ENCODE assay signal across 9 cellular contexts in the genomic region with DNA sequence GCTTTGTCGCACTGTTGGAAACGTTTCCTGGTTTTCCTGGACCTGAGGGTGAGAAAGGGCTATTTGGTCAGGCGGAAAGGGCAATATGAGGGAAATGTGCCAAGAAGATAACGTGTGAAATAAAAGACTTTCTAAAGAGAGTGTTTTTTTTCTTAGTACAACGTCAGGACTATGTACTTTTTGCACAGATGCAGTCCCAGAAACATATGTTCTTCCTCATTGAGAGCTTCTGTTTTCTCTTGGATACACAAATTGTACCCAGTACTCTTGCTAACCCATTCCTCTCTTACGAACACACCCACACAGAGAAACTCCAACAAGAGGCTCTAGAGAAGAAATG. TPM values are rescaled to one million over a fixed set of nuclear protein-coding genes. Genes with fewer than 3 reads are reported as not detected.
A peak's percentile ranks its signal among the peaks of the same experiment; 100 is the strongest.
DNase-seq lines count a peak whose midpoint lies in the region; ATAC-seq and TF ChIP-seq lines count a peak whose summit lies in the region.
"Had no signal": no experiment of that assay in that cellular context is flagged by ENCODE, and none has a peak within 500 bp of the region (broad histone marks: within the 10 kb centered on the region; RNA-seq: fewer than 3 reads in every experiment).

No MANE protein-coding gene starts in this region.

- H3K27me3 ChIP-seq in right lobe of liver, result no peaks in the 10 kb centered on the region
- no peaks in the 10 kb centered on the region for H3K27me3 ChIP-seq in testis

- H3K9me3 ChIP-seq in right lobe of liver (no peaks in the 10 kb centered on the region), testis (no peaks in the 10 kb centered on the region)

- H3K4me3 ChIP-seq in astrocyte of the spinal cord (ENCODE audit: low read depth, low read length), result peak overlapping the region; percentile 51
- peak overlapping the region; percentile 82 to 95 (median 88) for H3K4me3 ChIP-seq in right lobe of liver
- peak overlapping the region; percentile 75 to 87 for H3K4me3 ChIP-seq in testis

- no peak for DNase-seq in activated T-cell treated with anti-CD3 and anti-CD28 coated beads, Interleukin-2, amount 50 U/mL, for 24 hours
- no peak for DNase-seq in activated T-cell treated with anti-CD3 and anti-CD28 coated beads for 4 hours
- DNase-seq in astrocyte of the spinal cord (ENCODE audit: low read depth, low spot score), result no peak
- no peak for DNase-seq in right lobe of liver
- no peak for DNase-seq in testis
- DNase-seq in stimulated activated naive CD4-positive, alpha-beta T cell (lab: John Stamatoyannopoulos, UW), result no peak
- DNase-seq: DND-41 had no signal

- H3K9me3 Mint-ChIP-seq in activated T-cell treated with anti-CD3 and anti-CD28 coated beads, Interleukin-2, amount 50 U/mL, for 24 hours, result no peaks in the 10 kb centered on the region

- H3K36me3 ChIP-seq in right lobe of liver (no peaks in the 10 kb centered on the region), testis (ENCODE audit: low read depth, missing control alignments) (no peaks in the 10 kb centered on the region)

- in situ Hi-C loops in astrocyte of the spinal cord (cut with HindIII; ENCODE audit: low sequenced_read_pairs), result no loop called here

- peaks cover 19% of the 10 kb centered on the region for H3K4me1 Mint-ChIP-seq in activated T-cell treated with anti-CD3 and anti-CD28 coated beads, Interleukin-2, amount 50 U/mL, for 24 hours (ENCODE audit: low read depth)

- intact Hi-C loops in right lobe of liver (cut with DNase I) (no loop called here), testis (cut with DNase I; ENCODE audit: low total_unique reads) (no loop called here)

- H3K27ac ChIP-seq in right lobe of liver, result peak overlapping the region; percentile 24 to 30 (median 26)
- peak overlapping the region; percentile 65 for H3K27ac ChIP-seq in testis

- H3K27me3 Mint-ChIP-seq in activated T-cell treated with anti-CD3 and anti-CD28 coated beads, Interleukin-2, amount 50 U/mL, for 24 hours, result peaks cover 58% of the 10 kb centered on the region

- H3K36me3 Mint-ChIP-seq in activated T-cell treated with anti-CD3 and anti-CD28 coated beads, Interleukin-2, amount 50 U/mL, for 24 hours (ENCODE audit: low read depth), result no peaks in the 10 kb centered on the region

- ATAC-seq in right lobe of liver (no peak), esophagus mucosa (no peak), HG02973 (IDR thresholded peaks at IDR 0.05; ENCODE audit: unreplicated experiment) (no peak)

- H3K4me1 ChIP-seq in right lobe of liver (peaks cover 0 to 37% (median 13%) of the 10 kb centered on the region in 4 donors), testis (peaks cover 13% of the 10 kb centered on the region)

- peak overlapping the region; percentile 72 for H3K4me3 Mint-ChIP-seq in activated T-cell treated with anti-CD3 and anti-CD28 coated beads, Interleukin-2, amount 50 U/mL, for 24 hours

- no peak overlapping the region for H3K27ac Mint-ChIP-seq in activated T-cell treated with anti-CD3 and anti-CD28 coated beads, Interleukin-2, amount 50 U/mL, for 24 hours

- TF ChIP-seq CTCF in astrocyte of the spinal cord (IDR thresholded peaks at IDR 0.05; ENCODE audit: low read depth, low read length) (no peak), right lobe of liver (IDR thresholded peaks at IDR 0.05) (no peak), testis (IDR thresholded peaks at IDR 0.05) (no peak)

- 7% methylated on average over 6 of the region's 6 CpGs for WGBS in right lobe of liver (ENCODE audit: insufficient coverage, low coverage, low lambda C conversion rate, missing lambda C conversion rate)
- WGBS in testis, 2 donors, result 0 to 2% methylated on average over 6 of the region's 6 CpGs

- no peak for TF ChIP-seq POLR2A in right lobe of liver (IDR thresholded peaks at IDR 0.05)
- TF ChIP-seq POLR2A in testis (IDR thresholded peaks at IDR 0.05), result no peak

RNA-seq across cellular contexts. Expression of a gene that starts 0.7 kb away (rescaled TPM):
- total RNA-seq in right lobe of liver (10 to 100 TPM; 17.2 to 54.7 (median 23.8) TPM), testis (10 to 100 TPM; 18.9 to 22.3 TPM), esophagus mucosa (13.7 TPM)
- polyA plus RNA-seq in testis (ENCODE audit: insufficient read depth, low read depth, low replicate concordance), result 14.8 TPM
